ENCODE assay signal across 19 cellular contexts in genomic region chr10:29922226-29922625, GRCh38.
"Had no signal": no experiment of that assay in that cellular context is flagged by ENCODE, and none has a peak within 500 bp of the region (broad histone marks: within the 10 kb centered on the region; RNA-seq: fewer than 3 reads in every experiment).

No MANE protein-coding gene starts in this region.

- FAIRE-seq: bronchial epithelial cell, urothelium cell line had no signal

- ATAC-seq: activated naive CD4-positive, alpha-beta T cell treated with anti-CD3 and anti-CD28 coated beads, Interleukin-2, amount 50 U/mL, for 72 hours; activated T-helper 17 cell treated with anti-CD3 and anti-CD28 coated beads, Interleukin-2, amount 50 U/mL, for 72 hours; left ventricle myocardium superior; sciatic nerve; T-cell had no signal

- H3K36me3 ChIP-seq: adrenal gland, gastroesophageal sphincter, WERI-Rb-1 had no signal

- DNase-seq: activated CD4-positive, alpha-beta T cell treated with anti-CD3 and anti-CD28 coated beads for 1 hour; activated T-cell treated with anti-CD3 and anti-CD28 coated beads, Interleukin-2, amount 50 U/mL, for 24 hours; adrenal gland; cortex of kidney; head of caudate nucleus; hypothalamus; left ventricle myocardium superior; nephron progenitor cell; stimulated activated CD4-positive, alpha-beta T cell treated with anti-CD3 and anti-CD28 coated beads, Interleukin-2, amount 100 ng/mL, for 48 hours; stimulated activated CD8-positive, alpha-beta memory T cell treated with anti-CD3 and anti-CD28 coated beads, Interleukin-4, amount 100 ng/mL, for 48 hours; stimulated activated naive CD4-positive, alpha-beta T cell treated with Interleukin-2 at 50 U/mL for 16 hours; T-cell; WERI-Rb-1 had no signal

- H3K9me3 ChIP-seq: adrenal gland, gastroesophageal sphincter had no signal

- H3K4me3 ChIP-seq: adrenal gland, gastroesophageal sphincter had no signal

- H3K4me1 ChIP-seq: adrenal gland had no signal

- H3K27me3 ChIP-seq: adrenal gland, gastroesophageal sphincter had no signal

- H3K27ac ChIP-seq: adrenal gland, WERI-Rb-1 had no signal
